Comparison of ENCODE assay signal across 1 cellular context in the genomic region with DNA sequence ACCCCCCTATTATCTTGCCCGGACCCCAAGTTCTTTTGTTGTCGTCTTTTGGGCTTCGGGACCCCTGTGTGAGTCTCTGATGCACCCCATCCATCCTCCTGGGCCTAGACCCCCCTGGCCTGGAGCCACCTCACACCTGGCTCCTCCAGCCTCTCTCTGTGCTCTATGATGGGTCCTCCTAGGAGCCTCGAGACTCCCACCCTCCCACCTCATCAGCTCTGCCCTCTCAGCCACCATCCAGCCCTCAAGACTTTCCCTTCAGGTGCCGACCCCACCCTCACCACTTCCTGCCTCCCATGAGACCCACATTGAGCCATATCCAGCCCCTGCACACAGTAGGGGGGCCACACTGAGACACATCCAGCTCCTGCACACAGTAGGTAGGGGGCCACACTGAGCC.
TF ChIP-seq lines count a peak whose summit lies in the region.

No MANE protein-coding gene starts in this region.

TF ChIP-seq in GM12878, 131 proteins besides CTCF, POLR2A, EP300 and RAD21:
- TF ChIP-seq FOXK2 (IDR thresholded peaks at IDR 0.05) (no peak), CHD1 (IDR thresholded peaks at IDR 0.05; ENCODE audit: low read depth, low read length) (no peak), NFYA (IDR thresholded peaks at IDR 0.05; ENCODE audit: borderline replicate concordance, low read depth, low read length) (no peak), BMI1 (IDR thresholded peaks at IDR 0.05; ENCODE audit: borderline replicate concordance) (no peak), ZNF592 (IDR thresholded peaks at IDR 0.05) (no peak), LARP7 (IDR thresholded peaks at IDR 0.05) (no peak), MTA3 (IDR thresholded peaks at IDR 0.05; ENCODE audit: borderline replicate concordance, low read length) (no peak), SPI1 (IDR thresholded peaks at IDR 0.05; ENCODE audit: borderline replicate concordance, insufficient read depth, low read depth, low read length) (no peak), GATAD2B (conservative IDR thresholded peaks at IDR 0.05; ENCODE audit: low read depth) (no peak), PAX8 (IDR thresholded peaks at IDR 0.05) (no peak)
- TF ChIP-seq, protein P1, sequence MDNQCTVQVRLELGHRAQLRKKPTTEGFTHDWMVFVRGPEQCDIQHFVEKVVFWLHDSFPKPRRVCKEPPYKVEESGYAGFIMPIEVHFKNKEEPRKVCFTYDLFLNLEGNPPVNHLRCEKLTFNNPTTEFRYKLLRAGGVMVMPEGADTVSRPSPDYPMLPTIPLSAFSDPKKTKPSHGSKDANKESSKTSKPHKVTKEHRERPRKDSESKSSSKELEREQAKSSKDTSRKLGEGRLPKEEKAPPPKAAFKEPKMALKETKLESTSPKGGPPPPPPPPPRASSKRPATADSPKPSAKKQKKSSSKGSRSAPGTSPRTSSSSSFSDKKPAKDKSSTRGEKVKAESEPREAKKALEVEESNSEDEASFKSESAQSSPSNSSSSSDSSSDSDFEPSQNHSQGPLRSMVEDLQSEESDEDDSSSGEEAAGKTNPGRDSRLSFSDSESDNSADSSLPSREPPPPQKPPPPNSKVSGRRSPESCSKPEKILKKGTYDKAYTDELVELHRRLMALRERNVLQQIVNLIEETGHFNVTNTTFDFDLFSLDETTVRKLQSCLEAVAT (IDR thresholded peaks at IDR 0.05), result no peak
TF ChIP-seq in GM12878: peak in this region for 0.
